Comparison of ENCODE assay signal across 21 cellular contexts in the genomic region with DNA sequence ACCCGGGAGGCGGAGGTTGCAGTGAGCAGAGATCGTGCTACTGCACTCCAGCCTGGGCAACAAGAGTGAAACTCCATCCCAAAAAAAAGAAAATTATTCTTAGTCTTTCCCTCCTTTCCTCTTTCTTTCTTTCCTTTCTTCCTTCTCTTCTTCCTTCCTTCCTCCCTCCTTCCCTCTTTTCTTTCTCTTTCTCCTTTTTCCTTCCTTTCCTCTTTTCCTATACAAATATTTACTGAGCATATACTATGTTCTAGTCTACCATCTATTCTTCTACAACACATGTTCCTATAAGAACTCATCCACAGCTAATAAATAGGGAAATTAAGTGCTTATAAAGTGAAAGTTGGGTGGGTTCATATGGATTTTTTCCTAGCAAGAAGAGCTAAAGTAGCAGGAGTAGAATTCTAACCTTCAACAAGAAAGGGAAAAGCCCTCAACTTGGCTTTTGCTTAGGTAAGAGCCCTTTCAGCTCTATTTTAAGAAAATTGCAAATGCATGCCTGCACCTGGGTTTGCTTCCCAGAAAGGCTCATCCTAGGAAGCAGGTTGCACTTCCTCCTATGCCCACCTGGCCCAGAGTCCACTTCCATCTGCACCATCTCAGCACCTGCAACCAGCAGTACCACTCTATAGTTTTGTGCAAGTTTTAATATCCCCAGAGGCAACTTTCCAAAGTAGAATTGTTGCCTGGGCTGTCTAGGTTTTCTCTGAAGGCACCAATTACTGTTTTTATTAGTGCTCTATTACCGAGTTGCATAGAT.
DNase-seq lines count a peak whose midpoint lies in the region; ATAC-seq and TF ChIP-seq lines count a peak whose summit lies in the region.
"Had no signal": no experiment of that assay in that cellular context is flagged by ENCODE, and none has a peak within 500 bp of the region (broad histone marks: within the 10 kb centered on the region; RNA-seq: fewer than 3 reads in every experiment).

No MANE protein-coding gene starts in this region.

- DNase-seq in activated T-cell treated with anti-CD3 and anti-CD28 coated beads, Interleukin-2, amount 50 U/mL, for 24 hours: no peak
- no peak for DNase-seq in activated T-cell treated with anti-CD3 and anti-CD28 coated beads, Interleukin-2, amount 50 U/mL, for 1 hour
- no peak for DNase-seq in activated naive CD8-positive, alpha-beta T cell treated with anti-CD3 and anti-CD28 coated beads, Interleukin-2, amount 50 U/mL, for 24 hours
- DNase-seq in stimulated activated effector memory CD8-positive, alpha-beta T cell treated with anti-CD3 and anti-CD28 coated beads, Interleukin-12 subunit alpha, Interleukin-12 subunit beta, amount 100 ng/mL, for 72 hours (ENCODE audit: low spot score in 2 of 2): peak in 1 of 2 donors; percentile 42
- DNase-seq in cardiac septum (ENCODE audit: low spot score): no peak
- DNase-seq in stimulated activated CD4-positive, alpha-beta T cell treated with anti-CD3 and anti-CD28 coated beads, Interleukin-4, amount 100 ng/mL, for 4 hours: no peak
- no peak for DNase-seq in H9
- DNase-seq: DMS153, foreskin keratinocyte, hippocampal formation, kidney, mesenchymal stem cell, NCI-H1694, NCI-H82, nephron progenitor cell, tibial artery had no signal

- H3K4me1 ChIP-seq in OCI-LY3 (ENCODE audit: low read length) (peaks cover 92% of the 10 kb centered on the region), H9 (ENCODE audit: insufficient read depth, low read length) (peaks cover 18% of the 10 kb centered on the region)
- H3K4me1 ChIP-seq: prostate gland, tibial artery had no signal

- no peaks in the 10 kb centered on the region for H3K27me3 ChIP-seq in OCI-LY3 (ENCODE audit: low read depth, low read length)
- H3K27me3 ChIP-seq in H9 (ENCODE audit: insufficient read depth, low read length): no peaks in the 10 kb centered on the region
- H3K27me3 ChIP-seq: foreskin keratinocyte, tibial artery had no signal

- H4K91ac ChIP-seq in H9 (ENCODE audit: insufficient read length, low read depth, low read length): no peak overlapping the region

- H2BK5ac ChIP-seq in H9 (ENCODE audit: insufficient read length, low read length): no peak overlapping the region

- no peaks in the 10 kb centered on the region for H3K36me3 ChIP-seq in OCI-LY3 (replicated peaks; ENCODE audit: low read depth, low read length)
- H3K36me3 ChIP-seq: prostate gland, tibial artery had no signal

- no peak overlapping the region for H3K18ac ChIP-seq in H9 (ENCODE audit: insufficient read length, low read depth, low read length)

- peak overlapping the region; percentile 96 for H3K27ac Mint-ChIP-seq in activated T-cell treated with anti-CD3 and anti-CD28 coated beads, Interleukin-2, amount 50 U/mL, for 24 hours
- H3K27ac Mint-ChIP-seq in activated naive CD8-positive, alpha-beta T cell treated with anti-CD3 and anti-CD28 coated beads, Interleukin-2, amount 50 U/mL, for 24 hours: peak overlapping the region; percentile 93
- peak overlapping the region; percentile 91 for H3K27ac Mint-ChIP-seq in stimulated activated effector memory CD8-positive, alpha-beta T cell treated with anti-CD3 and anti-CD28 coated beads, Interleukin-12 subunit alpha, Interleukin-12 subunit beta, amount 100 ng/mL, for 72 hours
- no peak overlapping the region for H3K27ac Mint-ChIP-seq in H9
- H3K27ac Mint-ChIP-seq: nephron progenitor cell had no signal

- H3K9me3 ChIP-seq in OCI-LY3 (ENCODE audit: insufficient read depth, low read length) (no peaks in the 10 kb centered on the region), H9 (ENCODE audit: control insufficient read depth, low read depth, low read length) (no peaks in the 10 kb centered on the region)
- H3K9me3 ChIP-seq: prostate gland, tibial artery had no signal

- no peak overlapping the region for H2BK120ac ChIP-seq in H9 (ENCODE audit: low read depth, low read length, poor library complexity, severe bottlenecking)

- no peaks in the 10 kb centered on the region for H3K9me3 Mint-ChIP-seq in activated T-cell treated with anti-CD3 and anti-CD28 coated beads, Interleukin-2, amount 50 U/mL, for 24 hours
- H3K9me3 Mint-ChIP-seq in activated naive CD8-positive, alpha-beta T cell treated with anti-CD3 and anti-CD28 coated beads, Interleukin-2, amount 50 U/mL, for 24 hours: peaks cover 4% of the 10 kb centered on the region
- peaks cover 3% of the 10 kb centered on the region for H3K9me3 Mint-ChIP-seq in stimulated activated effector memory CD8-positive, alpha-beta T cell treated with anti-CD3 and anti-CD28 coated beads, Interleukin-12 subunit alpha, Interleukin-12 subunit beta, amount 100 ng/mL, for 72 hours
- H3K9me3 Mint-ChIP-seq in H9: peaks cover 0 to 3% of the 10 kb centered on the region in 2 experiments; a peak in 2 of 5 replicates

- H3K4me3 Mint-ChIP-seq in activated T-cell treated with anti-CD3 and anti-CD28 coated beads, Interleukin-2, amount 50 U/mL, for 24 hours: no peak overlapping the region
- H3K4me3 Mint-ChIP-seq in activated naive CD8-positive, alpha-beta T cell treated with anti-CD3 and anti-CD28 coated beads, Interleukin-2, amount 50 U/mL, for 24 hours: peak overlapping the region; percentile 37
- peak overlapping the region; percentile 56 for H3K4me3 Mint-ChIP-seq in stimulated activated effector memory CD8-positive, alpha-beta T cell treated with anti-CD3 and anti-CD28 coated beads, Interleukin-12 subunit alpha, Interleukin-12 subunit beta, amount 100 ng/mL, for 72 hours
- H3K4me3 Mint-ChIP-seq in H9: no peak overlapping the region
- H3K4me3 Mint-ChIP-seq: brain, nephron progenitor cell had no signal

- no peak overlapping the region for H3K56ac ChIP-seq in H9 (ENCODE audit: insufficient read length, low read depth, low read length)

- no peak overlapping the region for H2BK12ac ChIP-seq in H9 (ENCODE audit: insufficient read length, low read depth, low read length)

- no peak overlapping the region for H2AK5ac ChIP-seq in H9 (ENCODE audit: insufficient read length, low read length)

- H4K8ac ChIP-seq in H9 (replicated peaks; ENCODE audit: insufficient read length, low read depth, low read length): no peak overlapping the region

- H3K4me3 ChIP-seq in OCI-LY3 (ENCODE audit: low read length): peak overlapping the region; percentile 19; the same call in 1 of the 2 replicates
- H3K4me3 ChIP-seq: prostate gland, skin epidermis, tibial artery had no signal

- H4K20me1 ChIP-seq in OCI-LY3 (ENCODE audit: insufficient read depth, low read length): no peaks in the 10 kb centered on the region
- H4K20me1 ChIP-seq in H9 (ENCODE audit: control insufficient read depth, insufficient read depth, insufficient read length): no peaks in the 10 kb centered on the region

- H2BK20ac ChIP-seq in H9 (ENCODE audit: low read depth, low read length, poor library complexity, severe bottlenecking): no peak overlapping the region

- no peak overlapping the region for H4K5ac ChIP-seq in H9 (ENCODE audit: insufficient read length, low read depth, low read length)

- H3K36me3 Mint-ChIP-seq in activated T-cell treated with anti-CD3 and anti-CD28 coated beads, Interleukin-2, amount 50 U/mL, for 24 hours (ENCODE audit: low read depth): no peaks in the 10 kb centered on the region
- no peaks in the 10 kb centered on the region for H3K36me3 Mint-ChIP-seq in activated naive CD8-positive, alpha-beta T cell treated with anti-CD3 and anti-CD28 coated beads, Interleukin-2, amount 50 U/mL, for 24 hours (ENCODE audit: low read depth)
- peaks cover 16% of the 10 kb centered on the region for H3K36me3 Mint-ChIP-seq in stimulated activated effector memory CD8-positive, alpha-beta T cell treated with anti-CD3 and anti-CD28 coated beads, Interleukin-12 subunit alpha, Interleukin-12 subunit beta, amount 100 ng/mL, for 72 hours
- peaks cover 0 to 1% (median 0%) of the 10 kb centered on the region in 3 experiments; a peak in 2 of 7 replicates for H3K36me3 Mint-ChIP-seq in H9 (ENCODE audit: insufficient read depth in 1 of 3, low read depth in 3 of 3)
- H3K36me3 Mint-ChIP-seq: brain had no signal

- TF ChIP-seq CTCF in OCI-LY3 (IDR thresholded peaks at IDR 0.05; ENCODE audit: low read depth, low read length) (no peak), H9 (conservative IDR thresholded peaks at IDR 0.05) (no peak; the same call in 2 of the 3 replicates)

- WGBS in H9 (ENCODE audit: extremely low coverage, insufficient read length, low lambda C conversion rate): no CpG with 5 or more reads among the region's 4 CpGs

- H3K27me3 Mint-ChIP-seq in activated T-cell treated with anti-CD3 and anti-CD28 coated beads, Interleukin-2, amount 50 U/mL, for 24 hours: no peaks in the 10 kb centered on the region
- no peaks in the 10 kb centered on the region for H3K27me3 Mint-ChIP-seq in activated naive CD8-positive, alpha-beta T cell treated with anti-CD3 and anti-CD28 coated beads, Interleukin-2, amount 50 U/mL, for 24 hours
- no peaks in the 10 kb centered on the region for H3K27me3 Mint-ChIP-seq in H9 (ENCODE audit: low read depth)

- peak overlapping the region; percentile 70 for H3K4me2 ChIP-seq in OCI-LY3 (ENCODE audit: low read length)
- no peak overlapping the region for H3K4me2 ChIP-seq in H9 (ENCODE audit: insufficient read depth, insufficient read length, low read length)

- no peaks in the 10 kb centered on the region for H3K79me1 ChIP-seq in H9 (ENCODE audit: insufficient read depth, low read depth, low read length, poor library complexity, severe bottlenecking)

- H3K4ac ChIP-seq in H9 (ENCODE audit: low read depth, low read length): no peak overlapping the region

- no peak overlapping the region for H3K23ac ChIP-seq in H9 (ENCODE audit: insufficient read length, low read depth, low read length)

- H2BK15ac ChIP-seq in H9 (ENCODE audit: low read depth, low read length): no peak overlapping the region

- H3K9ac ChIP-seq in OCI-LY3 (ENCODE audit: low read length) (peak overlapping the region; percentile 87), H9 (ENCODE audit: extremely low read depth, insufficient read length, low read length) (no peak overlapping the region)

- peaks cover 90% of the 10 kb centered on the region for H3K4me1 Mint-ChIP-seq in activated T-cell treated with anti-CD3 and anti-CD28 coated beads, Interleukin-2, amount 50 U/mL, for 24 hours (ENCODE audit: low read depth)
- peaks cover 91% of the 10 kb centered on the region for H3K4me1 Mint-ChIP-seq in activated naive CD8-positive, alpha-beta T cell treated with anti-CD3 and anti-CD28 coated beads, Interleukin-2, amount 50 U/mL, for 24 hours
- peaks cover 86% of the 10 kb centered on the region for H3K4me1 Mint-ChIP-seq in stimulated activated effector memory CD8-positive, alpha-beta T cell treated with anti-CD3 and anti-CD28 coated beads, Interleukin-12 subunit alpha, Interleukin-12 subunit beta, amount 100 ng/mL, for 72 hours
- H3K4me1 Mint-ChIP-seq in H9: peaks cover 24 to 30% of the 10 kb centered on the region in 2 experiments
- H3K4me1 Mint-ChIP-seq: brain had no signal

- H3K79me2 ChIP-seq in OCI-LY3 (ENCODE audit: low read length) (no peaks in the 10 kb centered on the region), H9 (ENCODE audit: insufficient read depth, low read length) (no peaks in the 10 kb centered on the region)

- H3K23me2 ChIP-seq in H9 (ENCODE audit: insufficient read length, low read depth, low read length, poor library complexity, severe bottlenecking): no peaks in the 10 kb centered on the region

- H3K27ac ChIP-seq in OCI-LY3 (ENCODE audit: low read length) (peak overlapping the region; percentile 99), H9 (ENCODE audit: insufficient read length, low read depth, low read length) (no peak overlapping the region)
- H3K27ac ChIP-seq: C4-2B, foreskin keratinocyte, prostate gland, tibial artery had no signal

- H2AFZ ChIP-seq in OCI-LY3 (ENCODE audit: low read depth, low read length) (no peak overlapping the region), H9 (ENCODE audit: low read length) (no peak overlapping the region)

- no peak for ATAC-seq in activated naive CD8-positive, alpha-beta T cell treated with anti-CD3 and anti-CD28 coated beads, Interleukin-2, amount 50 U/mL, for 24 hours
- no peak for ATAC-seq in stimulated activated effector memory CD8-positive, alpha-beta T cell treated with anti-CD3 and anti-CD28 coated beads, Interleukin-12 subunit alpha, Interleukin-12 subunit beta, amount 100 ng/mL, for 72 hours
- ATAC-seq: foreskin keratinocyte had no signal

- intact Hi-C loops in cardiac septum (cut with DNase I): no loop called here

- no peak overlapping the region for H3T11ph ChIP-seq in H9 (ENCODE audit: low read length)

- no peak overlapping the region for H3K14ac ChIP-seq in H9 (ENCODE audit: insufficient read depth, low read length)

Comparison
In these comparisons a context has a peak if more than half of its experiments do, and no peak if none do; other contexts are left out.
1. H3K27ac Mint-ChIP-seq: peak in activated T-cell treated with anti-CD3 and anti-CD28 coated beads, Interleukin-2, amount 50 U/mL, for 24 hours (single experiment), activated naive CD8-positive, alpha-beta T cell treated with anti-CD3 and anti-CD28 coated beads, Interleukin-2, amount 50 U/mL, for 24 hours (single experiment) and stimulated activated effector memory CD8-positive, alpha-beta T cell treated with anti-CD3 and anti-CD28 coated beads, Interleukin-12 subunit alpha, Interleukin-12 subunit beta, amount 100 ng/mL, for 72 hours (single experiment); none in H9 (0 of 3).
2. H3K4me3 Mint-ChIP-seq: peak in activated naive CD8-positive, alpha-beta T cell treated with anti-CD3 and anti-CD28 coated beads, Interleukin-2, amount 50 U/mL, for 24 hours (single experiment) and stimulated activated effector memory CD8-positive, alpha-beta T cell treated with anti-CD3 and anti-CD28 coated beads, Interleukin-12 subunit alpha, Interleukin-12 subunit beta, amount 100 ng/mL, for 72 hours (single experiment); none in activated T-cell treated with anti-CD3 and anti-CD28 coated beads, Interleukin-2, amount 50 U/mL, for 24 hours (single experiment) and H9 (0 of 2).